Comparison of ENCODE assay signal across 13 cellular contexts in the genomic region with DNA sequence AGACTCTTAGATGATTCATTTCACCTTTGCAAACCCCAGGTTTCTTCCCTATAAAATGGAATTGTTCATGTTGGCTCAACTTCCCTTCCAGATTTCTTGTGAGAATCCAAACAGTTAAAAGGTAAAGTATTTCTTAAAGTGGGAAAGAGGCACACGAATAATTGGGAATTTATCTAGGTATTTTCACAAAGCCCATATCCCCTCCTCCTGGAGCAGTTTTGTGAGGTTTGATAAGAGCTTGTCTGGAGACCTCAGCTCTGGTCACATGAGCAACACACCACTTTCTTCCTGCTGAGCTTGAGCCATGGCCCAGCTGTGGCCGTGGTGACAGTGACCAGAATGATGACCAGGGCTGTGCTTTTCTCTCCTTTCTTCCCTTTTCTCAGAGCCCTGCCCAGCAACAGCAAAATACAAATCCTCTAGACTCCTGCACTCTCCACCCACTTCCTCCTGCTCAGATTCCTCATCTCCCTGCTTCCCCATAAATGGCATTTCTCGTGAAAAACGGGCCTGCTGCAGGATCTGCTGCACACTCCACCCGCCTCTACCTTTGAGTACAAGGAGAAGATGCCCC.
DNase-seq lines count a peak whose midpoint lies in the region; ATAC-seq and TF ChIP-seq lines count a peak whose summit lies in the region.
"Had no signal": no experiment of that assay in that cellular context is flagged by ENCODE, and none has a peak within 500 bp of the region (broad histone marks: within the 10 kb centered on the region; RNA-seq: fewer than 3 reads in every experiment).

No MANE protein-coding gene starts in this region.

- H3K9ac ChIP-seq in adipocyte (ENCODE audit: low read length): no peak overlapping the region

- H3K27ac ChIP-seq in hepatocyte: peak overlapping the region; percentile 4

- H3K9me2 ChIP-seq in hepatocyte (replicated peaks; ENCODE audit: insufficient read depth): no peaks in the 10 kb centered on the region

- H3K4me1 ChIP-seq in adipocyte (ENCODE audit: control insufficient read depth, insufficient read depth, low read length) (peaks cover 11% of the 10 kb centered on the region), hepatocyte (ENCODE audit: insufficient read depth) (no peaks in the 10 kb centered on the region)

- ATAC-seq in GM18511 (IDR thresholded peaks at IDR 0.05; ENCODE audit: unreplicated experiment): no peak
- ATAC-seq: T-cell had no signal

- H3K4me3 ChIP-seq in adipocyte (ENCODE audit: low read length) (no peak overlapping the region), hepatocyte (no peak overlapping the region)
- H3K4me3 ChIP-seq: stomach had no signal

- no peaks in the 10 kb centered on the region for H4K20me1 ChIP-seq in hepatocyte (ENCODE audit: insufficient read depth, poor library complexity, severe bottlenecking)

- H2AFZ ChIP-seq in hepatocyte: peak overlapping the region; percentile 60

- peaks cover 25% of the 10 kb centered on the region for H3K27me3 ChIP-seq in adipocyte (replicated peaks; ENCODE audit: control insufficient read depth, insufficient read depth, low read length)
- H3K27me3 ChIP-seq in hepatocyte: no peaks in the 10 kb centered on the region
- H3K27me3 ChIP-seq: stomach had no signal

- 33% methylated on average over 5 of the region's 5 CpGs for WGBS in hepatocyte (ENCODE audit: low lambda C conversion rate, missing lambda C conversion rate)

- H3K79me2 ChIP-seq in hepatocyte: no peaks in the 10 kb centered on the region

- no peak overlapping the region for H3K4me2 ChIP-seq in hepatocyte

- H3K36me3 ChIP-seq in adipocyte (ENCODE audit: control insufficient read depth, insufficient read depth, low read length, severe bottlenecking) (no peaks in the 10 kb centered on the region), hepatocyte (replicated peaks; ENCODE audit: insufficient read depth, low read depth) (no peaks in the 10 kb centered on the region)
- H3K36me3 ChIP-seq: stomach had no signal

- H3K9me3 ChIP-seq in adipocyte (ENCODE audit: control insufficient read depth, low read length) (no peaks in the 10 kb centered on the region), hepatocyte (ENCODE audit: low read depth) (no peaks in the 10 kb centered on the region)
- H3K9me3 ChIP-seq: stomach had no signal

- TF ChIP-seq CTCF in hepatocyte (IDR thresholded peaks at IDR 0.05; ENCODE audit: poor library complexity): no peak

- DNase-seq in HT1080 (ENCODE audit: low read depth): peak; percentile 15
- DNase-seq in adipocyte (ENCODE audit: low read depth): peak; percentile 7
- DNase-seq in hepatocyte (ENCODE audit: low spot score): no peak
- DNase-seq in pons (ENCODE audit: low spot score): peak; percentile 26
- no peak for DNase-seq in NCI-H1417 (lab: John Stamatoyannopoulos, UW)
- no peak for DNase-seq in activated CD8-positive, alpha-beta memory T cell treated with anti-CD3 and anti-CD28 coated beads, Interleukin-2, amount 50 U/mL, for 48 hours
- DNase-seq in NCI-H510A (lab: John Stamatoyannopoulos, UW): no peak
- DNase-seq: activated CD4-positive, alpha-beta T cell treated with anti-CD3 and anti-CD28 coated beads, Interleukin-2, amount 10 ng/mL, durations not matched to agents 24 days and 14 days; CD4-positive, alpha-beta memory T cell; NCI-H2029; stomach; T-cell had no signal

Comparison
In these comparisons a context has a peak if more than half of its experiments do, and no peak if none do; other contexts are left out.
1. DNase-seq: peak in HT1080 (single experiment), adipocyte (single experiment) and pons (single experiment); none in hepatocyte (single experiment), NCI-H1417 (0 of 3), activated CD8-positive, alpha-beta memory T cell treated with anti-CD3 and anti-CD28 coated beads, Interleukin-2, amount 50 U/mL, for 48 hours (single experiment) and NCI-H510A (single experiment).